ENCODE assay signal across 1 cellular context in the genomic region with DNA sequence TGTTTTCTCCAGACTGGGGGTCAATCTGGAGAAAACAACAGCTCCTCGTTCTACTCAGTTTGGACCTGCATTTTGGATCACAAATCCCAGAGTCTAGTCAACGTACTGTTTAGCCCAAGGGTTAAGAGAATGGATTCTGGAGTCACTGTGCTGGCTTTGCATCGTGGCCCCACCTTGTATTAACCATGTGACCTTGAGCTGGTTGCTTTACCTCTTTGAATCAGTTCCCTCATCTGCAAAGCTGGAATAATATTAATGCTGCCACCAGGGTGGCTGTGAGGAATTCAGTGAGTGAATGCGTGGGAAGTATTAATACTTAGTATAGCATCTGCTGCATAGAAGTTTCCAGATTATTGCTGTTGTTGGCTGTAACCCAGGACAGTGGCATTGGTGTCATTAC.
TF ChIP-seq lines count a peak whose summit lies in the region.

No MANE protein-coding gene starts in this region.

TF ChIP-seq in HepG2, 621 proteins besides CTCF, POLR2A, EP300 and RAD21:
- no peak for TF ChIP-seq ZZZ3 (CRISPR knock-in tag; IDR thresholded peaks at IDR 0.05; ENCODE audit: borderline replicate concordance)
- no peak for TF ChIP-seq TGIF2 (CRISPR knock-in tag; IDR thresholded peaks at IDR 0.05)
- no peak for TF ChIP-seq JARID2 (CRISPR knock-in tag; IDR thresholded peaks at IDR 0.05; ENCODE audit: insufficient replicate concordance)
- no peak for TF ChIP-seq ZNF12 (CRISPR knock-in tag; IDR thresholded peaks at IDR 0.05)
- no peak for TF ChIP-seq GZF1 (CRISPR knock-in tag; IDR thresholded peaks at IDR 0.05)
- no peak for TF ChIP-seq SRSF9 (IDR thresholded peaks at IDR 0.05; ENCODE audit: borderline replicate concordance, insufficient read depth, low read depth, low read length, poor library complexity, severe bottlenecking)
- no peak for TF ChIP-seq ZNF383 (CRISPR knock-in tag; IDR thresholded peaks at IDR 0.05; ENCODE audit: borderline replicate concordance)
- TF ChIP-seq, protein P1, sequence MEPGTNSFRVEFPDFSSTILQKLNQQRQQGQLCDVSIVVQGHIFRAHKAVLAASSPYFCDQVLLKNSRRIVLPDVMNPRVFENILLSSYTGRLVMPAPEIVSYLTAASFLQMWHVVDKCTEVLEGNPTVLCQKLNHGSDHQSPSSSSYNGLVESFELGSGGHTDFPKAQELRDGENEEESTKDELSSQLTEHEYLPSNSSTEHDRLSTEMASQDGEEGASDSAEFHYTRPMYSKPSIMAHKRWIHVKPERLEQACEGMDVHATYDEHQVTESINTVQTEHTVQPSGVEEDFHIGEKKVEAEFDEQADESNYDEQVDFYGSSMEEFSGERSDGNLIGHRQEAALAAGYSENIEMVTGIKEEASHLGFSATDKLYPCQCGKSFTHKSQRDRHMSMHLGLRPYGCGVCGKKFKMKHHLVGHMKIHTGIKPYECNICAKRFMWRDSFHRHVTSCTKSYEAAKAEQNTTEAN (CRISPR knock-in tag; conservative IDR thresholded peaks at IDR 0.05), result no peak
- TF ChIP-seq, protein P2, sequence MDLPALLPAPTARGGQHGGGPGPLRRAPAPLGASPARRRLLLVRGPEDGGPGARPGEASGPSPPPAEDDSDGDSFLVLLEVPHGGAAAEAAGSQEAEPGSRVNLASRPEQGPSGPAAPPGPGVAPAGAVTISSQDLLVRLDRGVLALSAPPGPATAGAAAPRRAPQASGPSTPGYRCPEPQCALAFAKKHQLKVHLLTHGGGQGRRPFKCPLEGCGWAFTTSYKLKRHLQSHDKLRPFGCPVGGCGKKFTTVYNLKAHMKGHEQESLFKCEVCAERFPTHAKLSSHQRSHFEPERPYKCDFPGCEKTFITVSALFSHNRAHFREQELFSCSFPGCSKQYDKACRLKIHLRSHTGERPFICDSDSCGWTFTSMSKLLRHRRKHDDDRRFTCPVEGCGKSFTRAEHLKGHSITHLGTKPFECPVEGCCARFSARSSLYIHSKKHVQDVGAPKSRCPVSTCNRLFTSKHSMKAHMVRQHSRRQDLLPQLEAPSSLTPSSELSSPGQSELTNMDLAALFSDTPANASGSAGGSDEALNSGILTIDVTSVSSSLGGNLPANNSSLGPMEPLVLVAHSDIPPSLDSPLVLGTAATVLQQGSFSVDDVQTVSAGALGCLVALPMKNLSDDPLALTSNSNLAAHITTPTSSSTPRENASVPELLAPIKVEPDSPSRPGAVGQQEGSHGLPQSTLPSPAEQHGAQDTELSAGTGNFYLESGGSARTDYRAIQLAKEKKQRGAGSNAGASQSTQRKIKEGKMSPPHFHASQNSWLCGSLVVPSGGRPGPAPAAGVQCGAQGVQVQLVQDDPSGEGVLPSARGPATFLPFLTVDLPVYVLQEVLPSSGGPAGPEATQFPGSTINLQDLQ (CRISPR knock-in tag; IDR thresholded peaks at IDR 0.05), result no peak
- TF ChIP-seq, protein P3, sequence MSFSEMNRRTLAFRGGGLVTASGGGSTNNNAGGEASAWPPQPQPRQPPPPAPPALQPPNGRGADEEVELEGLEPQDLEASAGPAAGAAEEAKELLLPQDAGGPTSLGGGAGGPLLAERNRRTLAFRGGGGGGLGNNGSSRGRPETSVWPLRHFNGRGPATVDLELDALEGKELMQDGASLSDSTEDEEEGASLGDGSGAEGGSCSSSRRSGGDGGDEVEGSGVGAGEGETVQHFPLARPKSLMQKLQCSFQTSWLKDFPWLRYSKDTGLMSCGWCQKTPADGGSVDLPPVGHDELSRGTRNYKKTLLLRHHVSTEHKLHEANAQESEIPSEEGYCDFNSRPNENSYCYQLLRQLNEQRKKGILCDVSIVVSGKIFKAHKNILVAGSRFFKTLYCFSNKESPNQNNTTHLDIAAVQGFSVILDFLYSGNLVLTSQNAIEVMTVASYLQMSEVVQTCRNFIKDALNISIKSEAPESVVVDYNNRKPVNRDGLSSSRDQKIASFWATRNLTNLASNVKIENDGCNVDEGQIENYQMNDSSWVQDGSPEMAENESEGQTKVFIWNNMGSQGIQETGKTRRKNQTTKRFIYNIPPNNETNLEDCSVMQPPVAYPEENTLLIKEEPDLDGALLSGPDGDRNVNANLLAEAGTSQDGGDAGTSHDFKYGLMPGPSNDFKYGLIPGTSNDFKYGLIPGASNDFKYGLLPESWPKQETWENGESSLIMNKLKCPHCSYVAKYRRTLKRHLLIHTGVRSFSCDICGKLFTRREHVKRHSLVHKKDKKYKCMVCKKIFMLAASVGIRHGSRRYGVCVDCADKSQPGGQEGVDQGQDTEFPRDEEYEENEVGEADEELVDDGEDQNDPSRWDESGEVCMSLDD (CRISPR knock-in tag; IDR thresholded peaks at IDR 0.05; ENCODE audit: borderline replicate concordance), result no peak
- TF ChIP-seq, protein P4, sequence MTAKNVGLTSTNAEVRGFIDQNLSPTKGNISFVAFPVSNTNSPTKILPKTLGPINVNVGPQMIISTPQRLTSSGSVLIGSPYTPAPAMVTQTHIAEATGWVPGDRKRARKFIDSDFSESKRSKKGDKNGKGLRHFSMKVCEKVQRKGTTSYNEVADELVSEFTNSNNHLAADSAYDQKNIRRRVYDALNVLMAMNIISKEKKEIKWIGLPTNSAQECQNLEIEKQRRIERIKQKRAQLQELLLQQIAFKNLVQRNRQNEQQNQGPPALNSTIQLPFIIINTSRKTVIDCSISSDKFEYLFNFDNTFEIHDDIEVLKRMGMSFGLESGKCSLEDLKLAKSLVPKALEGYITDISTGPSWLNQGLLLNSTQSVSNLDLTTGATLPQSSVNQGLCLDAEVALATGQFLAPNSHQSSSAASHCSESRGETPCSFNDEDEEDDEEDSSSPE (CRISPR knock-in tag; IDR thresholded peaks at IDR 0.05), result no peak
- TF ChIP-seq CREB1 (IDR thresholded peaks at IDR 0.05), result no peak
- no peak for TF ChIP-seq CREB1 (CRISPR knock-in tag; IDR thresholded peaks at IDR 0.05)
- TF ChIP-seq, protein P5, sequence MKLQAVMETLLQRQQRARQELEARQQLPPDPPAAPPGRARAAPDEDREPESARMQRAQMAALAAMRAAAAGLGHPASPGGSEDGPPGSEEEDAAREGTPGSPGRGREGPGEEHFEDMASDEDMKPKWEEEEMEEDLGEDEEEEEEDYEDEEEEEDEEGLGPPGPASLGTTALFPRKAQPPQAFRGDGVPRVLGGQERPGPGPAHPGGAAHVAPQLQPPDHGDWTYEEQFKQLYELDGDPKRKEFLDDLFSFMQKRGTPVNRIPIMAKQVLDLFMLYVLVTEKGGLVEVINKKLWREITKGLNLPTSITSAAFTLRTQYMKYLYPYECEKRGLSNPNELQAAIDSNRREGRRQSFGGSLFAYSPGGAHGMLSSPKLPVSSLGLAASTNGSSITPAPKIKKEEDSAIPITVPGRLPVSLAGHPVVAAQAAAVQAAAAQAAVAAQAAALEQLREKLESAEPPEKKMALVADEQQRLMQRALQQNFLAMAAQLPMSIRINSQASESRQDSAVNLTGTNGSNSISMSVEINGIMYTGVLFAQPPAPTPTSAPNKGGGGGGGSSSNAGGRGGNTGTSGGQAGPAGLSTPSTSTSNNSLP (IDR thresholded peaks at IDR 0.05; ENCODE audit: low read depth, low read length), result no peak
TF ChIP-seq in HepG2: peak in this region for 0.
